ENCODE assay signal across 1 cellular context in the genomic region with DNA sequence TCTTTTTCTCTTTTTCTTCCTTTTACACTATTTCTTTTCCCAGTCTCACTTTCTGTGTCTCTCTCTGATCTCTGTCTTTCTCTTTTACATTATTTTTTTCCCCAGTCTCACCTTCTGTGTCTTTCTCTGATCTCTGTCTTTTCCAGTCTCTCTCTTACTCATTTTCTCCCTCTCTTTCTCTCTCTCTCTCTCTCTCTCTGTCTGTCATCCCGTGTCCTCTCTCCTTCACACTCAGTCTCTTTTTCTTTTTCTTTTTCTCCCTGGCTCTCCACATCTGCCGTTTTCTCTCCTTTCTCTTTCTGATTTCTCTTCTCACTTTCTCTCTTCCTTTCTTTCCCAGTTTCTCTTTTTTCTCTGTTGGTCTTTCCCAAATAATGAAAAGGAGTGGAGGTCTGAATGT.
TF ChIP-seq lines count a peak whose summit lies in the region.

No MANE protein-coding gene starts in this region.

TF ChIP-seq in HepG2, 621 proteins besides CTCF, POLR2A, EP300 and RAD21 (continued from another document):
- TF ChIP-seq, protein P1, sequence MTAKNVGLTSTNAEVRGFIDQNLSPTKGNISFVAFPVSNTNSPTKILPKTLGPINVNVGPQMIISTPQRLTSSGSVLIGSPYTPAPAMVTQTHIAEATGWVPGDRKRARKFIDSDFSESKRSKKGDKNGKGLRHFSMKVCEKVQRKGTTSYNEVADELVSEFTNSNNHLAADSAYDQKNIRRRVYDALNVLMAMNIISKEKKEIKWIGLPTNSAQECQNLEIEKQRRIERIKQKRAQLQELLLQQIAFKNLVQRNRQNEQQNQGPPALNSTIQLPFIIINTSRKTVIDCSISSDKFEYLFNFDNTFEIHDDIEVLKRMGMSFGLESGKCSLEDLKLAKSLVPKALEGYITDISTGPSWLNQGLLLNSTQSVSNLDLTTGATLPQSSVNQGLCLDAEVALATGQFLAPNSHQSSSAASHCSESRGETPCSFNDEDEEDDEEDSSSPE (CRISPR knock-in tag; IDR thresholded peaks at IDR 0.05), result no peak
- TF ChIP-seq ZNF33A (CRISPR knock-in tag; IDR thresholded peaks at IDR 0.05; ENCODE audit: borderline replicate concordance), result no peak
